ENCODE assay signal across 1 cellular context in the genomic region with DNA sequence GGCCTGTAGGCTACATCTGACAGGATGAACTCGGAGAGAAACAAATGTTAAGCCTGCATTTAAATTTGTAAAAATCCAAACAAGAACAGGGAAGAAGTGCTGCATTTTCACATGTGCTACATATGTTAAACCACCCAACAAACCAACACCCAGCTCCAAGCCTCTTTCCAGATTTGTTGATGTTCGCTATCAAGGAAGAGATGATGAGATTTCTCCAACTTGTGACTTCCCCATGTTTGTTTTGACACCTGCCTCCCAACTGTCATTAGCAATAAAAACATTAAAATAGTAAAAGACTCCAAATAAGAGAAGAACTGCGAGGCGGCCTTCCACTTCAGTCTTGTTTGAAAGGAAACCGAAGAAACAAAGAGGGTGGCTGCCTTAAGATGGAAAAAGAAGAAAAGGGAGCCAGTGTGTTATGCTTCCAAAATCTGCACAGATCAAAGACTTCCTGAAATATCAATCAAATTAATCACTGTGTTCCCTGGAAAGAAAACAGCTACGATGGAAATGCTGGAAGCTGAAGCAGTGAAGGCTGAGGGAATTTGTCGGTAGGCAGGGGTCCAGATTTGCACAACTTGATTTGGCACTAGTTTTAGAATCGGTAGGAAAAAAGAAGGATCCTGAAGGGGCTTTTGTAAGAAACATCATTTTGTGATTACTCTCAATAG.
A peak's percentile ranks its signal among the peaks of the same experiment; 100 is the strongest.
TF ChIP-seq lines count a peak whose summit lies in the region.

No MANE protein-coding gene starts in this region.

TF ChIP-seq in K562, 482 proteins besides CTCF, POLR2A, EP300 and RAD21 (continued from another document):
- TF ChIP-seq, protein P1, sequence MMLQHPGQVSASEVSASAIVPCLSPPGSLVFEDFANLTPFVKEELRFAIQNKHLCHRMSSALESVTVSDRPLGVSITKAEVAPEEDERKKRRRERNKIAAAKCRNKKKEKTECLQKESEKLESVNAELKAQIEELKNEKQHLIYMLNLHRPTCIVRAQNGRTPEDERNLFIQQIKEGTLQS (IDR thresholded peaks at IDR 0.05), result peak; percentile 36; the same call in 1 of the 2 replicates
- TF ChIP-seq, protein P1 (CRISPR knock-in tag; conservative IDR thresholded peaks at IDR 0.05), result no peak
- TF ChIP-seq FOXA3 (CRISPR knock-in tag; conservative IDR thresholded peaks at IDR 0.05 in 1 of 2, IDR thresholded peaks at IDR 0.05 in 1 of 2) (0 out of 4 replicates have a peak, but pooled peaks of 1 of the 2 experiments have one; percentile 18), L3MBTL2 (IDR thresholded peaks at IDR 0.05) (peak; percentile 72)
- TF ChIP-seq, protein P2, sequence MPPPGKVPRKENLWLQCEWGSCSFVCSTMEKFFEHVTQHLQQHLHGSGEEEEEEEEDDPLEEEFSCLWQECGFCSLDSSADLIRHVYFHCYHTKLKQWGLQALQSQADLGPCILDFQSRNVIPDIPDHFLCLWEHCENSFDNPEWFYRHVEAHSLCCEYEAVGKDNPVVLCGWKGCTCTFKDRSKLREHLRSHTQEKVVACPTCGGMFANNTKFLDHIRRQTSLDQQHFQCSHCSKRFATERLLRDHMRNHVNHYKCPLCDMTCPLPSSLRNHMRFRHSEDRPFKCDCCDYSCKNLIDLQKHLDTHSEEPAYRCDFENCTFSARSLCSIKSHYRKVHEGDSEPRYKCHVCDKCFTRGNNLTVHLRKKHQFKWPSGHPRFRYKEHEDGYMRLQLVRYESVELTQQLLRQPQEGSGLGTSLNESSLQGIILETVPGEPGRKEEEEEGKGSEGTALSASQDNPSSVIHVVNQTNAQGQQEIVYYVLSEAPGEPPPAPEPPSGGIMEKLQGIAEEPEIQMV (tag; conservative IDR thresholded peaks at IDR 0.05; ENCODE audit: low read depth), result no peak
